ENCODE assay signal across 13 cellular contexts in genomic region chr1:234840843-234841242, GRCh38.
A peak's percentile ranks its signal among the peaks of the same experiment; 100 is the strongest.
DNase-seq lines count a peak whose midpoint lies in the region; ATAC-seq and FAIRE-seq lines count a peak whose summit lies in the region.
"Had no signal": no experiment of that assay in that cellular context is flagged by ENCODE, and none has a peak within 500 bp of the region (broad histone marks: within the 10 kb centered on the region; RNA-seq: fewer than 3 reads in every experiment).

No MANE protein-coding gene starts in this region.

- no peak overlapping the region for H3K9ac ChIP-seq in BLaER1
- H3K9ac ChIP-seq: KMS-11 had no signal

- H3K4me3 ChIP-seq in BLaER1: no peak overlapping the region

- intact Hi-C loops in dendritic cell treated with granulocyte-macrophage colony-stimulating factor and Interleukin-4, amounts not matched to agents 40 ng/mL and 50 ng/mL, for 4 days (cut with micrococcal nuclease): loop anchor here (2.0 to 5.0 kb wide), 3 partner anchors 68 to 344 kb away; no protein-coding TSS in a partner anchor

- H3K4me1 Mint-ChIP-seq in dendritic cell treated with granulocyte-macrophage colony-stimulating factor and Interleukin-4, amounts not matched to agents 40 ng/mL and 50 ng/mL, for 4 days (ENCODE audit: low read depth): peaks cover 84% of the 10 kb centered on the region

- ATAC-seq in HG03097 (IDR thresholded peaks at IDR 0.05; ENCODE audit: low FRiP score, unreplicated experiment) (no peak), HG03571 (IDR thresholded peaks at IDR 0.05; ENCODE audit: unreplicated experiment) (no peak)
- ATAC-seq: HCT116 had no signal

- peak overlapping the region; percentile 14; the same call in 1 of the 2 replicates for H3K4me2 ChIP-seq in BLaER1
- H3K4me2 ChIP-seq: KMS-11 had no signal

- no peaks in the 10 kb centered on the region for H3K27me3 ChIP-seq in BLaER1

- H3K9me3 Mint-ChIP-seq in dendritic cell treated with granulocyte-macrophage colony-stimulating factor and Interleukin-4, amounts not matched to agents 40 ng/mL and 50 ng/mL, for 4 days: no peaks in the 10 kb centered on the region

- H3K27me3 Mint-ChIP-seq in dendritic cell treated with granulocyte-macrophage colony-stimulating factor and Interleukin-4, amounts not matched to agents 40 ng/mL and 50 ng/mL, for 4 days: no peaks in the 10 kb centered on the region

- no peak for FAIRE-seq in RCC 7860 (lab: Jason Lieb, UNC)

- peak overlapping the region; percentile 96 for H3K27ac Mint-ChIP-seq in dendritic cell treated with granulocyte-macrophage colony-stimulating factor and Interleukin-4, amounts not matched to agents 40 ng/mL and 50 ng/mL, for 4 days

- DNase-seq in ELR (ENCODE audit: low read depth) (peak; percentile 38), RCC 7860 (ENCODE audit: low spot score) (peak; percentile 21), cortex of kidney (lab: John Stamatoyannopoulos, UW) (no peak)
- DNase-seq: activated naive CD4-positive, alpha-beta T cell; effector CD8-positive, alpha-beta T cell; GDM1; NCI-H446 treated with DMSO at 0.1 percent for 48 hours had no signal

- peak overlapping the region; percentile 87 for H3K27ac ChIP-seq in BLaER1
- H3K27ac ChIP-seq: KMS-11 had no signal

- no peak overlapping the region for H3K4me3 Mint-ChIP-seq in dendritic cell treated with granulocyte-macrophage colony-stimulating factor and Interleukin-4, amounts not matched to agents 40 ng/mL and 50 ng/mL, for 4 days

- H3K36me3 ChIP-seq in BLaER1: no peaks in the 10 kb centered on the region

- H3K9me3 ChIP-seq in BLaER1: peaks cover 17% of the 10 kb centered on the region

- H4K20me1 ChIP-seq in BLaER1: no peaks in the 10 kb centered on the region

- H3K4me1 ChIP-seq in BLaER1: peaks cover 96% of the 10 kb centered on the region

- H3K36me3 Mint-ChIP-seq in dendritic cell treated with granulocyte-macrophage colony-stimulating factor and Interleukin-4, amounts not matched to agents 40 ng/mL and 50 ng/mL, for 4 days (ENCODE audit: low read depth): no peaks in the 10 kb centered on the region
